ENCODE assay signal across 14 cellular contexts in the genomic region with DNA sequence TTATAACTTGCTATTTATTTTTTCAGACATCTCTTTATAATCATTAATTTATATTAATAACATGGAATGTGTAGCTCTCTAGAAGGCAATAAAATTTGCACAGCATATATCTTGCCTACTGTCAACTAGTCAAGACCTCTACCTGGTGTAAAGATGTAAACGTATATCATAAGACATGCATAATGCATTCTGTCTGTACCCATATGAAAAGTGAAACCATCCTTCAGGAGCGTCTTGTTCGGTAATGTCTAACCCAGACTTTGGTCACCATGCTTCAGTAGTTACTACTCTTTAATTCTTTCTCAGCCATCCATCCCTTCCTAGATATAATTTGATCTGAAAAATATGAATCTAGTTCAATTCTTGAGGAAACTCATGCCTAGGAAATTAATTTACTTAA. TPM values are rescaled to one million over a fixed set of nuclear protein-coding genes. Genes with fewer than 3 reads are reported as not detected.
A peak's percentile ranks its signal among the peaks of the same experiment; 100 is the strongest.
DNase-seq lines count a peak whose midpoint lies in the region; ATAC-seq, FAIRE-seq and TF ChIP-seq lines count a peak whose summit lies in the region.
"Had no signal": no experiment of that assay in that cellular context is flagged by ENCODE, and none has a peak within 500 bp of the region (broad histone marks: within the 10 kb centered on the region; RNA-seq: fewer than 3 reads in every experiment).

No MANE protein-coding gene starts in this region.

- H3K27me3 ChIP-seq in testis = no peaks in the 10 kb centered on the region
- no peaks in the 10 kb centered on the region for H3K27me3 ChIP-seq in pancreas
- H3K27me3 ChIP-seq: colonic mucosa had no signal

- ATAC-seq in GM19397 (IDR thresholded peaks at IDR 0.05; ENCODE audit: unreplicated experiment) = peak; percentile 73
- ATAC-seq in HG02763 (IDR thresholded peaks at IDR 0.05; ENCODE audit: unreplicated experiment) = peak; percentile 71
- ATAC-seq in HG03520 (IDR thresholded peaks at IDR 0.05; ENCODE audit: unreplicated experiment) = peak; percentile 60
- ATAC-seq in pancreas = no peak

- H3K4me1 ChIP-seq in testis = no peaks in the 10 kb centered on the region
- H3K4me1 ChIP-seq in pancreas = no peaks in the 10 kb centered on the region
- H3K4me1 ChIP-seq: colonic mucosa had no signal

- H3K9me3 ChIP-seq in testis (no peaks in the 10 kb centered on the region), pancreas (no peaks in the 10 kb centered on the region)
- H3K9me3 ChIP-seq: colonic mucosa had no signal

- in situ Hi-C loops in GM13976 (cut with MboI; ENCODE audit: low sequenced_read_pairs, unreplicated experiment) = no loop called here

- H3K4me3 ChIP-seq in testis (no peak overlapping the region), pancreas (no peak overlapping the region)
- H3K4me3 ChIP-seq: colonic mucosa, GM23248 had no signal

- FAIRE-seq in pancreas (lab: Jason Lieb, UNC) = no peak

- WGBS in testis, 2 donors = 97 to 98% methylated on average over 3 of the region's 3 CpGs
- 95 to 100% methylated on average over 3 of the region's 3 CpGs for WGBS in pancreas, 2 donors

- H3K36me3 ChIP-seq in testis (ENCODE audit: low read depth, missing control alignments) = no peaks in the 10 kb centered on the region
- H3K36me3 ChIP-seq in pancreas = peaks cover 0 to 14% (median 0%) of the 10 kb centered on the region in 3 donors

- TF ChIP-seq CTCF in GM13976 (IDR thresholded peaks at IDR 0.05; ENCODE audit: borderline replicate concordance, control extremely low read depth, extremely low read depth, insufficient read depth, missing control alignments) (no peak), testis (IDR thresholded peaks at IDR 0.05) (no peak), pancreas (IDR thresholded peaks at IDR 0.05) (no peak)

- intact Hi-C loops in testis (cut with DNase I; ENCODE audit: low total_unique reads) = no loop called here
- intact Hi-C loops in pancreas (cut with DNase I) = no loop called here

- peak; percentile 52 for DNase-seq in GM13976 (ENCODE audit: low spot score)
- no peak for DNase-seq in NCI-H1105 treated with DMSO at 0.1 percent for 48 hours (lab: John Stamatoyannopoulos, UW)
- no peak for DNase-seq in testis
- no peak for DNase-seq in amygdala (lab: John Stamatoyannopoulos, UW)
- DNase-seq in pancreas = no peak
- DNase-seq: activated CD4-positive, alpha-beta T cell treated with anti-CD3 and anti-CD28 coated beads, Interleukin-2, amount 50 U/mL, for 1 hour; activated naive CD4-positive, alpha-beta T cell treated with anti-CD3 and anti-CD28 coated beads, Interleukin-2, amount 10 ng/mL, durations not matched to agents 7 days and 5 days; colonic mucosa; GM23248; NCI-H1694; SW 1271 had no signal

- no peak for TF ChIP-seq POLR2A in testis (IDR thresholded peaks at IDR 0.05)

- H3K27ac ChIP-seq in testis (no peak overlapping the region), pancreas (no peak overlapping the region)
- H3K27ac ChIP-seq: colonic mucosa, GM23248 had no signal

RNA-seq across cellular contexts. Expression of a gene that starts 21.0 kb away (rescaled TPM):
- total RNA-seq in testis (100 to 1,000 TPM in 1 of 2 donors, 10 to 100 TPM in 1; 67.0 to 129 TPM), pancreas (10 to 100 TPM in 1 of 6 donors, 1 to 10 TPM in 5; 4.4 to 11.9 (median 6.4) TPM)
- polyA plus RNA-seq in testis (ENCODE audit: insufficient read depth, low read depth, low replicate concordance) (105 TPM), pancreas (10 to 100 TPM in 1 of 2 donors, 1 to 10 TPM in 1; 5.7 to 10.1 TPM)

Comparison
In these comparisons a context has a peak if more than half of its experiments do, and no peak if none do; other contexts are left out.
1. ATAC-seq: peak in GM19397 (single experiment), HG02763 (single experiment) and HG03520 (single experiment); none in pancreas (0 of 4).
2. RNA of a gene that starts 21.0 kb away (total RNA-seq): 67.0 to 129 TPM in testis; 4.4 to 11.9 TPM in pancreas; every median in the first group is over 4 times any median in the second.